Comparison of ENCODE assay signal across 1 cellular context in genomic region chr22:41523464-41524221, GRCh38.
A peak's percentile ranks its signal among the peaks of the same experiment; 100 is the strongest.
TF ChIP-seq lines count a peak whose summit lies in the region.

No MANE protein-coding gene starts in this region.

TF ChIP-seq in K562, 482 proteins besides CTCF, POLR2A, EP300 and RAD21 (continued from another document and continues in another):
- TF ChIP-seq, protein P1, sequence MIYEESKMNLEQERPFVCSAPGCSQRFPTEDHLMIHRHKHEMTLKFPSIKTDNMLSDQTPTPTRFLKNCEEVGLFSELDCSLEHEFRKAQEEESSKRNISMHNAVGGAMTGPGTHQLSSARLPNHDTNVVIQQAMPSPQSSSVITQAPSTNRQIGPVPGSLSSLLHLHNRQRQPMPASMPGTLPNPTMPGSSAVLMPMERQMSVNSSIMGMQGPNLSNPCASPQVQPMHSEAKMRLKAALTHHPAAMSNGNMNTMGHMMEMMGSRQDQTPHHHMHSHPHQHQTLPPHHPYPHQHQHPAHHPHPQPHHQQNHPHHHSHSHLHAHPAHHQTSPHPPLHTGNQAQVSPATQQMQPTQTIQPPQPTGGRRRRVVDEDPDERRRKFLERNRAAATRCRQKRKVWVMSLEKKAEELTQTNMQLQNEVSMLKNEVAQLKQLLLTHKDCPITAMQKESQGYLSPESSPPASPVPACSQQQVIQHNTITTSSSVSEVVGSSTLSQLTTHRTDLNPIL (CRISPR knock-in tag; IDR thresholded peaks at IDR 0.05), result no peak
- TF ChIP-seq E2F6 (IDR thresholded peaks at IDR 0.05; ENCODE audit: borderline replicate concordance in 1 of 2, extremely low read depth in 1 of 2, insufficient read depth in 1 of 2, insufficient read length in 1 of 2, low read depth in 1 of 2, low read length in 1 of 2, poor library complexity in 1 of 2, severe bottlenecking in 1 of 2), result peak; percentile 62 to 88
- peak in 1 of 2 experiments; percentile 89; a peak in 3 of 4 replicates for TF ChIP-seq UBTF (IDR thresholded peaks at IDR 0.05; ENCODE audit: borderline replicate concordance in 1 of 2, low read depth in 2 of 2, low read length in 2 of 2)
- TF ChIP-seq POLR2AphosphoS5 (IDR thresholded peaks at IDR 0.05; ENCODE audit: control insufficient read depth, insufficient read depth, low read depth, low read length), result peak; percentile 70; the same call in 1 of the 2 replicates
- TF ChIP-seq FOXP4 (CRISPR knock-in tag; IDR thresholded peaks at IDR 0.05; ENCODE audit: borderline replicate concordance), result no peak; the same call in 1 of the 2 replicates
- TF ChIP-seq ZSCAN32 (CRISPR knock-in tag; IDR thresholded peaks at IDR 0.05), result no peak
- no peak for TF ChIP-seq FOXJ3 (CRISPR knock-in tag; IDR thresholded peaks at IDR 0.05)
- peak; percentile 84 for TF ChIP-seq NCOR1 (IDR thresholded peaks at IDR 0.05)
- peak; percentile 74; the same call in 1 of the 2 replicates for TF ChIP-seq CTBP1 (IDR thresholded peaks at IDR 0.05; ENCODE audit: borderline replicate concordance)
- TF ChIP-seq NRF1 (conservative IDR thresholded peaks at IDR 0.05 in 1 of 2, IDR thresholded peaks at IDR 0.05 in 1 of 2), result peak; percentile 68 to 72
- no peak for TF ChIP-seq CHAMP1 (IDR thresholded peaks at IDR 0.05)
- TF ChIP-seq CREB3 (tag; conservative IDR thresholded peaks at IDR 0.05; ENCODE audit: low read depth), result peak; percentile 66
- TF ChIP-seq SUPT5H (IDR thresholded peaks at IDR 0.05), result peak; percentile 47; the same call in 1 of the 2 replicates
- TF ChIP-seq, protein P2, sequence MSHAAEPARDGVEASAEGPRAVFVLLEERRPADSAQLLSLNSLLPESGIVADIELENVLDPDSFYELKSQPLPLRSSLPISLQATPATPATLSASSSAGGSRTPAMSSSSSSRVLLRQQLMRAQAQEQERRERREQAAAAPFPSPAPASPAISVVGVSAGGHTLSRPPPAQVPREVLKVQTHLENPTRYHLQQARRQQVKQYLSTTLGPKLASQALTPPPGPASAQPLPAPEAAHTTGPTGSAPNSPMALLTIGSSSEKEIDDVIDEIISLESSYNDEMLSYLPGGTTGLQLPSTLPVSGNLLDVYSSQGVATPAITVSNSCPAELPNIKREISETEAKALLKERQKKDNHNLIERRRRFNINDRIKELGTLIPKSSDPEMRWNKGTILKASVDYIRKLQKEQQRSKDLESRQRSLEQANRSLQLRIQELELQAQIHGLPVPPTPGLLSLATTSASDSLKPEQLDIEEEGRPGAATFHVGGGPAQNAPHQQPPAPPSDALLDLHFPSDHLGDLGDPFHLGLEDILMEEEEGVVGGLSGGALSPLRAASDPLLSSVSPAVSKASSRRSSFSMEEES (CRISPR knock-in tag; IDR thresholded peaks at IDR 0.05), result no peak
- TF ChIP-seq POLR2G (IDR thresholded peaks at IDR 0.05; ENCODE audit: low read depth, low read length), result peak; percentile 61
- TF ChIP-seq ZBTB40 (IDR thresholded peaks at IDR 0.05), result peak; percentile 38
- TF ChIP-seq ZBTB40 (CRISPR knock-in tag; IDR thresholded peaks at IDR 0.05), result no peak
- no peak for TF ChIP-seq DDX20 (tag; IDR thresholded peaks at IDR 0.05; ENCODE audit: low read depth)
- peak; percentile 89 for TF ChIP-seq ZNF583 (CRISPR knock-in tag; IDR thresholded peaks at IDR 0.05)
- peak; percentile 79 for TF ChIP-seq GATA2 (CRISPR knock-in tag; IDR thresholded peaks at IDR 0.05)
- no peak for TF ChIP-seq TAF9B (IDR thresholded peaks at IDR 0.05; ENCODE audit: partially characterized antibody)
- TF ChIP-seq PRMT5 (CRISPR knock-in tag; IDR thresholded peaks at IDR 0.05), result no peak
- TF ChIP-seq DPF2 (IDR thresholded peaks at IDR 0.05), result peak; percentile 85
- no peak for TF ChIP-seq EHMT2 (IDR thresholded peaks at IDR 0.05)
- TF ChIP-seq ZKSCAN1 (IDR thresholded peaks at IDR 0.05; ENCODE audit: low read depth, low read length), result no peak
- TF ChIP-seq, protein P3, sequence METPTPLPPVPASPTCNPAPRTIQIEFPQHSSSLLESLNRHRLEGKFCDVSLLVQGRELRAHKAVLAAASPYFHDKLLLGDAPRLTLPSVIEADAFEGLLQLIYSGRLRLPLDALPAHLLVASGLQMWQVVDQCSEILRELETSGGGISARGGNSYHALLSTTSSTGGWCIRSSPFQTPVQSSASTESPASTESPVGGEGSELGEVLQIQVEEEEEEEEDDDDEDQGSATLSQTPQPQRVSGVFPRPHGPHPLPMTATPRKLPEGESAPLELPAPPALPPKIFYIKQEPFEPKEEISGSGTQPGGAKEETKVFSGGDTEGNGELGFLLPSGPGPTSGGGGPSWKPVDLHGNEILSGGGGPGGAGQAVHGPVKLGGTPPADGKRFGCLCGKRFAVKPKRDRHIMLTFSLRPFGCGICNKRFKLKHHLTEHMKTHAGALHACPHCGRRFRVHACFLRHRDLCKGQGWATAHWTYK (CRISPR knock-in tag; IDR thresholded peaks at IDR 0.05), result 0 out of 2 replicates have a peak, but pooled peaks have one; percentile 65
